In genomic region chrX:52914704-52915103, GRCh38 we compare ENCODE assay signal across 6 cellular contexts. TPM values are rescaled to one million over a fixed set of nuclear protein-coding genes. Genes with fewer than 3 reads are reported as not detected.
"Had no signal": no experiment of that assay in that cellular context is flagged by ENCODE, and none has a peak within 500 bp of the region (broad histone marks: within the 10 kb centered on the region; RNA-seq: fewer than 3 reads in every experiment).

No MANE protein-coding gene starts in this region.

RNA-seq across cellular contexts. Expression of gene XAGE3, which starts 46.8 kb away (rescaled TPM):
- total RNA-seq: M059J, PC-3, Peyer's patch, Right ventricle myocardium superior, SJSA1 had no signal
- polyA plus RNA-seq: SK-N-SH had no signal
